24 cellular contexts compared by ENCODE assay signal in the genomic region with DNA sequence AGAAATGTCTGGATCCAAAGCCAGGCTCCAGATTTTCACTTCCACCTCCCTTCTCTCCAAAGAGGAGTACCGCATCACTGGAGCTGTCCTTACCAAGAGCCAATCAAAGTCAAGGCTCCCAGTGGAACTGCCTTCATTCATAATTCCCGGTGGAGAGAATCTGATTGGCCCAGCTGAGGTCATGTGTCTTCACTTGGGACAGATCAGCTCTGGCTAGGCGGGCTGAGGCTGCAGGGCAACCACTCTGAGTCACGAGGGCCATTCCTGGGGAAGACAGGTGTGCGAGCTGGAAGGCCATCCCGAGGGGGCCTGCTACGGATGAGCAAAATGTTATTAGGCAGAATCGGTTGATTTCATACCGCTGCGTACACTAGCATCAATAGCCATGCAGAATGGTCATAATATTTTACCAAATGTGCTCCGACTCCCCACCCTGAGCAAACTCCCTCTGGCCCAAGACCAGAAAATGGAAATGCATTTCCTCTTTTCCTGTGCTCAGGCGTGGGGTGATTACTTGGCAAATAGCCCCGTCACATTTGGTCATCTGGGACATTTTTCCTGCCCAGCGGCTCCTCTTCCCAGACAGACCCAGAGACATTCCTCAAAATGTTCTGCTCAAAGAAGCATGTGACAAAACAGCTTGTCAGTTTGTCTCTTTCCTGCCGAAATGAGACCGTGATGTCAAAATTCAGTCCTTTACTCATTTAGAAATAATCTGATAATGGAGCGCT.
DNase-seq lines count a peak whose midpoint lies in the region; ATAC-seq, FAIRE-seq and TF ChIP-seq lines count a peak whose summit lies in the region.
"Had no signal": no experiment of that assay in that cellular context is flagged by ENCODE, and none has a peak within 500 bp of the region (broad histone marks: within the 10 kb centered on the region; RNA-seq: fewer than 3 reads in every experiment).

No MANE protein-coding gene starts in this region.

- TF ChIP-seq EP300 in HepG2 (IDR thresholded peaks at IDR 0.05; ENCODE audit: low read depth in 2 of 2, low read length in 2 of 2) (no peak), HepG2 (CRISPR knock-in tag; IDR thresholded peaks at IDR 0.05; ENCODE audit: borderline replicate concordance) (no peak)

- H3K4me2 ChIP-seq in HepG2 (ENCODE audit: low read depth, low read length): no peak overlapping the region
- H3K4me2 ChIP-seq: A549 had no signal

- TF ChIP-seq POLR2A in HepG2 (IDR thresholded peaks at IDR 0.05; ENCODE audit: insufficient read depth in 1 of 2, low read depth in 2 of 2, low read length in 2 of 2): no peak

- no peaks in the 10 kb centered on the region for H3K36me3 ChIP-seq in HepG2 (replicated peaks in 1 of 2; ENCODE audit: control insufficient read depth in 1 of 2, insufficient read depth in 2 of 2, low read length in 2 of 2)
- H3K36me3 ChIP-seq: esophagus squamous epithelium, HAP-1, Peyer's patch, spleen had no signal

- H3K4me3 ChIP-seq in HepG2 (replicated peaks in 1 of 3; ENCODE audit: insufficient read depth in 1 of 3, low read depth in 2 of 3, low read length in 3 of 3): no peak overlapping the region
- H3K4me3 ChIP-seq: A549, dorsolateral prefrontal cortex, esophagus squamous epithelium, HAP-1, Peyer's patch, spleen had no signal

- TF ChIP-seq CTCF in HepG2 (CRISPR knock-in tag; IDR thresholded peaks at IDR 0.05): no peak

- H3K9ac ChIP-seq in HepG2 (ENCODE audit: insufficient read depth, low read depth, low read length): no peak overlapping the region
- H3K9ac ChIP-seq: parathyroid adenoma had no signal

- H4K20me1 ChIP-seq in HepG2 (ENCODE audit: insufficient read depth, low read length): no peaks in the 10 kb centered on the region

- no peak overlapping the region for H3K27ac ChIP-seq in HepG2 (ENCODE audit: extremely low read length, insufficient read depth, low read length)
- H3K27ac ChIP-seq: A549, dorsolateral prefrontal cortex, parathyroid adenoma, Peyer's patch had no signal

- H3K27me3 ChIP-seq in HepG2 (ENCODE audit: control insufficient read depth in 1 of 2, insufficient read depth in 2 of 2, low read length in 2 of 2): no peaks in the 10 kb centered on the region; a peak in 1 of 5 replicates
- H3K27me3 ChIP-seq: Peyer's patch had no signal

- intact Hi-C loops in HepG2 (cut with micrococcal nuclease; ENCODE audit: unreplicated experiment): no loop called here

- H2AFZ ChIP-seq in HepG2 (ENCODE audit: low read length): no peak overlapping the region
- H2AFZ ChIP-seq: parathyroid adenoma had no signal

- no TSS peak for BruUV-seq in HepG2 (replicated peaks; lab: Mats Ljungman, UMichigan)

- H3K9me3 ChIP-seq in HepG2 (ENCODE audit: low read length): no peaks in the 10 kb centered on the region
- H3K9me3 ChIP-seq: esophagus squamous epithelium, HAP-1, Peyer's patch, spleen had no signal

- no peaks in the 10 kb centered on the region for H3K4me1 ChIP-seq in HepG2 (ENCODE audit: insufficient read depth, low read length)
- H3K4me1 ChIP-seq: A549, HAP-1, parathyroid adenoma, Peyer's patch had no signal

- TF ChIP-seq RAD21 in HepG2 (CRISPR knock-in tag; IDR thresholded peaks at IDR 0.05): no peak

- WGBS in HepG2 (ENCODE audit: low lambda C conversion rate): 48% methylated on average over 12 of the region's 17 CpGs

- DNase-seq in NCI-H1436 (lab: John Stamatoyannopoulos, UW) (peak; percentile 16), NCI-H1436 treated with DMSO at 0.1 percent for 48 hours (lab: John Stamatoyannopoulos, UW) (no peak), HT1080 (ENCODE audit: low read depth) (peak; percentile 15), SW480 (ENCODE audit: low spot score) (peak; percentile 30), HepG2 (ENCODE audit: low spot score) (no peak)
- no peak for DNase-seq in stimulated activated CD4-positive, alpha-beta T cell treated with anti-CD3 and anti-CD28 coated beads, Interleukin-4, amount 100 ng/mL, for 24 hours
- no peak for DNase-seq in activated CD4-positive, alpha-beta T cell treated with anti-CD3 and anti-CD28 coated beads for 1 hour
- DNase-seq: activated CD8-positive, alpha-beta memory T cell treated with anti-CD3 and anti-CD28 coated beads, Interleukin-2, amount 50 U/mL, for 48 hours; activated naive CD4-positive, alpha-beta T cell treated with anti-CD3 and anti-CD28 coated beads for 36 hours; CD4-positive, CD25-positive, alpha-beta regulatory T cell; esophagus squamous epithelium; GDM1; head of caudate nucleus; KBM-7; NCI-H510A; Peyer's patch; spleen; stimulated activated naive CD4-positive, alpha-beta T cell had no signal

- POLR2A ChIA-PET in HepG2 (lab: Yijun Ruan, JAX): no interaction called here

- CTCF ChIA-PET in HepG2 (lab: Yijun Ruan, JAX; ENCODE audit: low intra/inter-chr PET ratio, low total read pairs): no interaction called here

- no peak for FAIRE-seq in HepG2 (lab: Jason Lieb, UNC)
- FAIRE-seq: A549 had no signal

- in situ Hi-C loops in HepG2 (cut with HindIII; ENCODE audit: extremely low pct_ligation_motif_present, low pct_unique_long_range_greater_than_20kb): no loop called here

- no peak for ATAC-seq in HepG2
- no peak for ATAC-seq in GM18502 (IDR thresholded peaks at IDR 0.05; ENCODE audit: poor library complexity, unreplicated experiment)
- ATAC-seq: activated CD4-positive, CD25-positive, alpha-beta regulatory T cell treated with anti-CD3 and anti-CD28 coated beads, Interleukin-2, amount 50 U/mL, for 24 hours had no signal

- no peaks in the 10 kb centered on the region for H3K79me2 ChIP-seq in HepG2 (ENCODE audit: insufficient read depth, low read length)
- H3K79me2 ChIP-seq: parathyroid adenoma had no signal

TF ChIP-seq in HepG2, 621 proteins besides CTCF, POLR2A, EP300 and RAD21:
- TF ChIP-seq, protein P1, sequence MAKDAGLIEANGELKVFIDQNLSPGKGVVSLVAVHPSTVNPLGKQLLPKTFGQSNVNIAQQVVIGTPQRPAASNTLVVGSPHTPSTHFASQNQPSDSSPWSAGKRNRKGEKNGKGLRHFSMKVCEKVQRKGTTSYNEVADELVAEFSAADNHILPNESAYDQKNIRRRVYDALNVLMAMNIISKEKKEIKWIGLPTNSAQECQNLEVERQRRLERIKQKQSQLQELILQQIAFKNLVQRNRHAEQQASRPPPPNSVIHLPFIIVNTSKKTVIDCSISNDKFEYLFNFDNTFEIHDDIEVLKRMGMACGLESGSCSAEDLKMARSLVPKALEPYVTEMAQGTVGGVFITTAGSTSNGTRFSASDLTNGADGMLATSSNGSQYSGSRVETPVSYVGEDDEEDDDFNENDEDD (CRISPR knock-in tag; IDR thresholded peaks at IDR 0.05; ENCODE audit: borderline replicate concordance): peak; percentile 32; the same call in 1 of the 2 replicates
- no peak for TF ChIP-seq PPARG (CRISPR knock-in tag; conservative IDR thresholded peaks at IDR 0.05)

Comparison
In these comparisons a context has a peak if more than half of its experiments do, and no peak if none do; other contexts are left out.
1. DNase-seq: peak in NCI-H1436 (single experiment), HT1080 (single experiment) and SW480 (single experiment); none in NCI-H1436 treated with DMSO at 0.1 percent for 48 hours (single experiment), HepG2 (single experiment), stimulated activated CD4-positive, alpha-beta T cell treated with anti-CD3 and anti-CD28 coated beads, Interleukin-4, amount 100 ng/mL, for 24 hours (single experiment) and activated CD4-positive, alpha-beta T cell treated with anti-CD3 and anti-CD28 coated beads for 1 hour (single experiment).